In the genomic region with DNA sequence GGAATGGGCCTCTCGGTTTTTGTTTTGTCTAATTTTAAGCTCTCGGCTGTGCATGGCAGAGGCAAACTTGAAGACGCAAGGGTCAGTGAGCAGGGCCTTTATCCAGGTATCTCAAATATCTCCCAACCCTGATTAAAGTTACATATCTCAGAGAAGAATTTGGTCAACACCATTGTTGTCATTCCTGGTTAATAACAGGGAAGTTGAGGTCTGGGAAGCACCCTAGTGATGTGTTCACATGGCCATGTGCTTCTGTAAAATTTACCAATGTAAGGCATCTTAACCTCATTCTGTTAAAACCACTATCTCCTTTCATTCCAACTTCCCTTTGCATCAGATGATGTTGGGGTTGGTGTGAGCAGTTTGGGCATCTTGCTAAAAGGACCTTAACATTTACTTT, we compare ENCODE assay signal across 17 cellular contexts. TPM values are rescaled to one million over a fixed set of nuclear protein-coding genes. Genes with fewer than 3 reads are reported as not detected.
DNase-seq lines count a peak whose midpoint lies in the region; FAIRE-seq and TF ChIP-seq lines count a peak whose summit lies in the region.
"Had no signal": no experiment of that assay in that cellular context is flagged by ENCODE, and none has a peak within 500 bp of the region (broad histone marks: within the 10 kb centered on the region; RNA-seq: fewer than 3 reads in every experiment).

No MANE protein-coding gene starts in this region.

- TF ChIP-seq CTCF in smooth muscle cell (IDR thresholded peaks at IDR 0.05; ENCODE audit: borderline replicate concordance, insufficient read depth, poor library complexity, severe bottlenecking) = no peak

- no peaks in the 10 kb centered on the region for H3F3A ChIP-seq in smooth muscle cell (ENCODE audit: low read depth)

- no peaks in the 10 kb centered on the region for H3K27me3 ChIP-seq in smooth muscle cell (ENCODE audit: low read depth)
- H3K27me3 ChIP-seq: left lung, testis had no signal

- WGBS in smooth muscle cell (ENCODE audit: low lambda C conversion rate) = 90% methylated on average over 3 of the region's 3 CpGs

- no peak overlapping the region for H3K4me3 ChIP-seq in smooth muscle cell
- H3K4me3 ChIP-seq: left lung, testis had no signal

- H2AFZ ChIP-seq in smooth muscle cell (ENCODE audit: low read depth) = no peak overlapping the region

- no peaks in the 10 kb centered on the region for H3K36me3 ChIP-seq in smooth muscle cell (ENCODE audit: low read depth)
- H3K36me3 ChIP-seq: left lung had no signal

- DNase-seq in AG20443 (ENCODE audit: low spot score) = peak; percentile 57
- DNase-seq in EL = peak; percentile 39
- DNase-seq in RCC 7860 (ENCODE audit: low spot score) = peak; percentile 64
- peak; percentile 28 for DNase-seq in iris pigment epithelial cell (ENCODE audit: low read depth)
- no peak for DNase-seq in smooth muscle cell (lab: John Stamatoyannopoulos, UW; ENCODE audit: unreplicated experiment)
- DNase-seq in HPDE6-E6E7 (ENCODE audit: extremely low spot score) = no peak
- no peak for DNase-seq in DMS153 (lab: John Stamatoyannopoulos, UW)
- DNase-seq in COLO829 (ENCODE audit: low spot score) = no peak
- DNase-seq: activated naive CD4-positive, alpha-beta T cell treated with anti-CD3 and anti-CD28 coated beads for 36 hours; cortex of kidney; left lung; NCI-H2171; NCI-H82; occipital lobe; stimulated activated CD4-positive, alpha-beta T cell treated with anti-CD3 and anti-CD28 coated beads, Interleukin-4, amount 100 ng/mL, for 24 hours; T-helper 1 cell had no signal

- H3K4me1 ChIP-seq in smooth muscle cell (ENCODE audit: low read depth) = peaks cover 4% of the 10 kb centered on the region

- no peaks in the 10 kb centered on the region for H3K79me2 ChIP-seq in smooth muscle cell (ENCODE audit: low read depth)

- no peak for FAIRE-seq in RCC 7860 (lab: Jason Lieb, UNC)

- no peaks in the 10 kb centered on the region for H4K20me1 ChIP-seq in smooth muscle cell (ENCODE audit: low read depth)

- H3K4me2 ChIP-seq in smooth muscle cell = no peak overlapping the region

- H3K9ac ChIP-seq in smooth muscle cell (ENCODE audit: low read depth) = no peak overlapping the region

- no peaks in the 10 kb centered on the region for H3K9me3 ChIP-seq in smooth muscle cell (replicated peaks; ENCODE audit: low read depth)
- H3K9me3 ChIP-seq: left lung, testis had no signal

- no peak overlapping the region for H3K27ac ChIP-seq in smooth muscle cell (ENCODE audit: low read depth)
- H3K27ac ChIP-seq: left lung, testis had no signal

RNA-seq across cellular contexts. Expression of a gene that starts 4.0 kb away (rescaled TPM):
- total RNA-seq in smooth muscle cell = 2.9 and 5.3 TPM in 2 replicates
- polyA plus RNA-seq in smooth muscle cell = 5.6 and 8.7 TPM in 2 replicates

Comparison
In these comparisons a context has a peak if more than half of its experiments do, and no peak if none do; other contexts are left out.
1. DNase-seq: peak in AG20443 (single experiment), EL (single experiment), RCC 7860 (single experiment) and iris pigment epithelial cell (single experiment); none in smooth muscle cell (single experiment), HPDE6-E6E7 (single experiment), DMS153 (single experiment) and COLO829 (single experiment).